Comparison of ENCODE assay signal across 19 cellular contexts in genomic region chr4:46508216-46508615, GRCh38.
A peak's percentile ranks its signal among the peaks of the same experiment; 100 is the strongest.
DNase-seq lines count a peak whose midpoint lies in the region; FAIRE-seq and TF ChIP-seq lines count a peak whose summit lies in the region.
"Had no signal": no experiment of that assay in that cellular context is flagged by ENCODE, and none has a peak within 500 bp of the region (broad histone marks: within the 10 kb centered on the region; RNA-seq: fewer than 3 reads in every experiment).

No MANE protein-coding gene starts in this region.

- H3K27ac Mint-ChIP-seq in CD14-positive monocyte, result no peak overlapping the region
- H3K27ac Mint-ChIP-seq: CD4-positive, CD25-positive, alpha-beta regulatory T cell; T-cell had no signal

- H3K4me2 ChIP-seq in keratinocyte (ENCODE audit: control insufficient read depth, extremely low read depth, insufficient read depth, low read depth, low read length), result peak overlapping the region; percentile 35

- H3K27me3 Mint-ChIP-seq in CD14-positive monocyte (ENCODE audit: low read depth in 3 of 3), result no peaks in the 10 kb centered on the region
- H3K27me3 Mint-ChIP-seq: CD4-positive, CD25-positive, alpha-beta regulatory T cell; T-cell had no signal

- dilution Hi-C loops in keratinocyte (cut with MboI; ENCODE audit: extremely low pct_ligation_motif_present, low sequenced_read_pairs), result no loop called here

- no peak overlapping the region for H3K9ac ChIP-seq in keratinocyte (ENCODE audit: control insufficient read depth, extremely low read depth, insufficient read depth, low read length)

- no peak overlapping the region for H3K4me3 ChIP-seq in choroid plexus epithelial cell (ENCODE audit: low read depth, low read length)
- no peak overlapping the region for H3K4me3 ChIP-seq in keratinocyte (ENCODE audit: control insufficient read depth in 2 of 3, extremely low read depth in 1 of 3, insufficient read depth in 2 of 3, low read depth in 1 of 3, low read length in 3 of 3)

- H2AFZ ChIP-seq in keratinocyte (ENCODE audit: control insufficient read depth, low read length), result no peak overlapping the region

- POLR2A ChIA-PET in RWPE1 (lab: Yijun Ruan, JAX; ENCODE audit: low non-redundant PET), result no interaction called here

- no peaks in the 10 kb centered on the region for H3K9me1 ChIP-seq in keratinocyte (ENCODE audit: control insufficient read depth, extremely low read depth, insufficient read depth, low read length)

- no peaks in the 10 kb centered on the region for H3K4me1 Mint-ChIP-seq in CD14-positive monocyte
- H3K4me1 Mint-ChIP-seq: CD4-positive, CD25-positive, alpha-beta regulatory T cell; T-cell had no signal

- H3K36me3 ChIP-seq in keratinocyte (ENCODE audit: control insufficient read depth in 2 of 2, extremely low read depth in 1 of 2, insufficient read depth in 2 of 2, low read length in 2 of 2), result no peaks in the 10 kb centered on the region

- H3K9me3 ChIP-seq in keratinocyte (ENCODE audit: control insufficient read depth, low read depth, low read length), result no peaks in the 10 kb centered on the region

- H3K9me3 Mint-ChIP-seq in CD14-positive monocyte, result peaks cover 0 to 4% (median 0%) of the 10 kb centered on the region in 7 donors

- H3K36me3 Mint-ChIP-seq in CD14-positive monocyte, result no peaks in the 10 kb centered on the region
- H3K36me3 Mint-ChIP-seq: CD4-positive, CD25-positive, alpha-beta regulatory T cell; T-cell had no signal

- TF ChIP-seq CTCF in RWPE1 (conservative IDR thresholded peaks at IDR 0.05; ENCODE audit: low read depth) (no peak), choroid plexus epithelial cell (conservative IDR thresholded peaks at IDR 0.05; ENCODE audit: low read depth, low read length) (no peak), keratinocyte (optimal IDR thresholded peaks at IDR 0.05 in 1 of 3, IDR thresholded peaks at IDR 0.05 in 1 of 3, conservative IDR thresholded peaks at IDR 0.05 in 1 of 3; ENCODE audit: extremely low read depth in 1 of 3, insufficient read depth in 2 of 3, low read length in 3 of 3) (no peak), CD14-positive monocyte (IDR thresholded peaks at IDR 0.05) (no peak)

- peaks cover 36% of the 10 kb centered on the region for H3K4me1 ChIP-seq in keratinocyte (ENCODE audit: control insufficient read depth, extremely low read depth, insufficient read depth, low read length)

- H3K27ac ChIP-seq in RWPE1, result peak overlapping the region; percentile 46; the same call in 1 of the 2 replicates
- peak overlapping the region; percentile 48 for H3K27ac ChIP-seq in keratinocyte (ENCODE audit: control insufficient read depth, insufficient read depth, low read length)

- intact Hi-C loops in CD14-positive monocyte (cut with micrococcal nuclease), result no loop called here

- no peaks in the 10 kb centered on the region for H4K20me1 ChIP-seq in keratinocyte (ENCODE audit: control insufficient read depth, extremely low read depth, insufficient read depth, low read length)

- DNase-seq in HS-5 (ENCODE audit: low read depth), result peak; percentile 23
- peak; percentile 44 for DNase-seq in RWPE1 (ENCODE audit: low spot score)
- DNase-seq in choroid plexus epithelial cell (ENCODE audit: low read depth), result peak; percentile 3
- peak; percentile 73 for DNase-seq in keratinocyte (ENCODE audit: low read depth, low spot score)
- no peak for DNase-seq in CD14-positive monocyte (ENCODE audit: low spot score)
- no peak for DNase-seq in foreskin melanocyte
- no peak for DNase-seq in ACHN
- DNase-seq: CD4-positive, CD25-positive, alpha-beta regulatory T cell; EL; GF-D8; KG1; MM.1S; NCI-H2029; NCI-H446; NCI-H524 treated with DMSO at 0.1 percent for 48 hours; NCI-H774; SHP77; T-cell had no signal

- no peaks in the 10 kb centered on the region for H3K27me3 ChIP-seq in keratinocyte (ENCODE audit: control insufficient read depth, extremely low read depth, insufficient read depth, low read length)

- no peaks in the 10 kb centered on the region for H3K79me2 ChIP-seq in keratinocyte (ENCODE audit: control insufficient read depth, insufficient read depth, low read length)

- H3K4me3 Mint-ChIP-seq in CD14-positive monocyte, result no peak overlapping the region
- H3K4me3 Mint-ChIP-seq: CD4-positive, CD25-positive, alpha-beta regulatory T cell; T-cell had no signal

- peak; percentile 48 for FAIRE-seq in keratinocyte (lab: Jason Lieb, UNC)
- FAIRE-seq: GM12891 had no signal

- in situ Hi-C loops in ACHN (cut with HindIII; ENCODE audit: low pct_ligation_motif_present, low pct_unique_long_range_greater_than_20kb, low sequenced_read_pairs), result no loop called here

- CTCF ChIA-PET in RWPE1 (lab: Yijun Ruan, JAX), result interaction anchor here (0.6 kb wide), 1 partner anchor 232 kb away, joined by 7 read pairs; no protein-coding TSS in a partner anchor

Comparison
In these comparisons a context has a peak if more than half of its experiments do, and no peak if none do; other contexts are left out.
1. DNase-seq: peak in HS-5 (single experiment), RWPE1 (single experiment), choroid plexus epithelial cell (single experiment) and keratinocyte (single experiment); none in CD14-positive monocyte (single experiment), foreskin melanocyte (single experiment) and ACHN (single experiment).